In the genomic region with DNA sequence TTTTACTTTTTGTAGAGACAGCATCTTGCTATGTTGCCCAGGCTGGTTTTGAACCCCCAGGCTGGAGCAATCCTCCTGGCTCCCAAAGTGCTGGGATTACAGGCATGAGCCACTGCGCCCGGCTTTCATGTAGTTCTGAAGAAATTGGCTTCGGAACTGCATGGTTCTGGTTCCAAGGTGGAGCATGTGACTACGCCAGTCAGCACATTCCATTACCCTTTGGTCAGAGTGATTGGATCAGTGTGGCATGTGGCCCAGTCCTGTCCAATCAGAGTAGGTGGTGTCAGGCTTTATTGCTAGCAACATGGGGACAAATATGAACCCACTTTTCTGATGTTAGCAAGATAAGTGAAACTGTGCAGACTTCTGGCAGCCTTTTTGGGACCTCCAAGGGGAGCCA, we compare ENCODE assay signal across 10 cellular contexts. TPM values are rescaled to one million over a fixed set of nuclear protein-coding genes. Genes with fewer than 3 reads are reported as not detected.
DNase-seq lines count a peak whose midpoint lies in the region; ATAC-seq and TF ChIP-seq lines count a peak whose summit lies in the region.
"Had no signal": no experiment of that assay in that cellular context is flagged by ENCODE, and none has a peak within 500 bp of the region (broad histone marks: within the 10 kb centered on the region; RNA-seq: fewer than 3 reads in every experiment).

No MANE protein-coding gene starts in this region.

- H3K36me3 Mint-ChIP-seq in mesothelial cell of epicardium, result peaks cover 2% of the 10 kb centered on the region

- H3K4me3 ChIP-seq in esophagus muscularis mucosa, result no peak overlapping the region
- H3K4me3 ChIP-seq in lung, result no peak overlapping the region
- no peak overlapping the region for H3K4me3 ChIP-seq in uterus

- no peak overlapping the region for H3K27ac Mint-ChIP-seq in mesothelial cell of epicardium

- TF ChIP-seq CTCF in esophagus muscularis mucosa (IDR thresholded peaks at IDR 0.05) (no peak), lung (IDR thresholded peaks at IDR 0.05; ENCODE audit: control extremely low read depth, extremely low read depth) (no peak), uterus (IDR thresholded peaks at IDR 0.05) (no peak), mesothelial cell of epicardium (IDR thresholded peaks at IDR 0.05; ENCODE audit: unreplicated experiment) (no peak)

- no peak for TF ChIP-seq EP300 in esophagus muscularis mucosa (IDR thresholded peaks at IDR 0.05)

- H3K9me3 Mint-ChIP-seq in mesothelial cell of epicardium, result no peaks in the 10 kb centered on the region

- H3K4me1 ChIP-seq in esophagus muscularis mucosa (peaks cover 45 to 72% (median 55%) of the 10 kb centered on the region in 4 donors), lung (ENCODE audit: control insufficient read depth in 2 of 2, insufficient read depth in 2 of 2, low read length in 2 of 2) (peaks cover 9 to 17% of the 10 kb centered on the region in 2 donors), uterus (peaks cover 21 to 24% of the 10 kb centered on the region in 2 donors)

- H3K4me1 Mint-ChIP-seq in mesothelial cell of epicardium, result peaks cover 23% of the 10 kb centered on the region

- H3K36me3 ChIP-seq in esophagus muscularis mucosa (no peaks in the 10 kb centered on the region), lung (ENCODE audit: control insufficient read depth in 2 of 2, insufficient read depth in 2 of 2, low read length in 2 of 2) (no peaks in the 10 kb centered on the region), uterus (no peaks in the 10 kb centered on the region)

- WGBS in esophagus muscularis mucosa, result 30% methylated on average over 4 of the region's 4 CpGs
- WGBS in lung, 2 donors, result 69 to 72% methylated on average over 4 of the region's 4 CpGs

- no peak overlapping the region for H3K4me3 Mint-ChIP-seq in mesothelial cell of epicardium

- H3K27ac ChIP-seq in esophagus muscularis mucosa (replicated peaks in 1 of 4), result peak overlapping the region; percentile 77 to 90 (median 89)
- peak overlapping the region in 1 of 2 donors; percentile 54 for H3K27ac ChIP-seq in lung (ENCODE audit: low read depth in 1 of 2, low read length in 1 of 2)
- peak overlapping the region; percentile 93 to 96 for H3K27ac ChIP-seq in uterus

- TF ChIP-seq POLR2A in esophagus muscularis mucosa (IDR thresholded peaks at IDR 0.05; ENCODE audit: low read depth) (no peak), uterus (IDR thresholded peaks at IDR 0.05) (no peak)

- H3K9me3 ChIP-seq in esophagus muscularis mucosa (no peaks in the 10 kb centered on the region), lung (ENCODE audit: control insufficient read depth in 2 of 2, insufficient read depth in 1 of 2, low read length in 1 of 2) (no peaks in the 10 kb centered on the region), uterus (no peaks in the 10 kb centered on the region)

- DNase-seq in RKO (ENCODE audit: low spot score), result peak; percentile 57
- DNase-seq in esophagus muscularis mucosa (ENCODE audit: extremely low spot score), result peak; percentile 97
- DNase-seq in lung (ENCODE audit: low spot score), result peak; percentile 68
- peak; percentile 89 to 93 for DNase-seq in uterus
- DNase-seq in mesothelial cell of epicardium (ENCODE audit: low spot score in 2 of 2, unreplicated experiment in 2 of 2), result no peak
- DNase-seq in GOT3 (lab: John Stamatoyannopoulos, UW), result no peak
- no peak for DNase-seq in NCI-H2081 (lab: John Stamatoyannopoulos, UW)
- DNase-seq in OCI-M2 (lab: John Stamatoyannopoulos, UW; ENCODE audit: unreplicated experiment), result no peak
- DNase-seq: NCI-H82; stimulated activated CD4-positive, alpha-beta T cell treated with anti-CD3 and anti-CD28 coated beads, Interleukin-15, amount 100 ng/mL, for 24 hours had no signal

- no peak for ATAC-seq in lung (ENCODE audit: insufficient read depth, low FRiP score)

- intact Hi-C loops in esophagus muscularis mucosa (cut with DNase I) (no loop called here), uterus (cut with DNase I; ENCODE audit: low total_unique reads) (loop anchor here (10.0 kb wide), 1 partner anchor 337 kb away; no protein-coding TSS in a partner anchor)

- H3K27me3 ChIP-seq in esophagus muscularis mucosa (no peaks in the 10 kb centered on the region), lung (ENCODE audit: control insufficient read depth, insufficient read depth) (no peaks in the 10 kb centered on the region), uterus (no peaks in the 10 kb centered on the region)

- H3K27me3 Mint-ChIP-seq in mesothelial cell of epicardium (ENCODE audit: low read depth), result peaks cover 7% of the 10 kb centered on the region

RNA-seq across cellular contexts. Expression of a gene that starts 16.3 kb away (rescaled TPM):
- total RNA-seq in esophagus muscularis mucosa, result 100 to 1,000 TPM in 1 of 4 donors, 10 to 100 TPM in 3; 41.1 to 124 (median 62.5) TPM
- 10 to 100 TPM; 38.6 to 51.4 TPM for total RNA-seq in lung
- 10 to 100 TPM; 49.7 to 63.3 TPM for polyA plus RNA-seq in lung
- 10 to 100 TPM; 13.2 to 83.0 (median 45.3) TPM for total RNA-seq in uterus
- 12.6 to 13.8 TPM (median 12.7 TPM) in 3 replicates for total RNA-seq in mesothelial cell of epicardium

RNA-seq across cellular contexts. Expression of a gene that starts 43.3 kb away (rescaled TPM):
- total RNA-seq in esophagus muscularis mucosa, result 1 to 10 TPM in 3 of 4 donors, under 1 TPM in 1; 0.84 to 3.5 (median 2.0) TPM
- total RNA-seq in lung, result 10 to 100 TPM in 1 of 2 donors, not detected in 1; 12.1 TPM
- polyA plus RNA-seq in lung, result 10 to 100 TPM in 1 of 2 donors, 1 to 10 TPM in 1; 9.0 to 13.6 TPM
- total RNA-seq in uterus, result 1 to 10 TPM in 2 of 4 donors, under 1 TPM in 1, not detected in 1; 0.48 to 5.9 (median 4.8) TPM
- total RNA-seq in mesothelial cell of epicardium, result 0.43 TPM in 1 of 3 replicates, not detected in the others

Comparison
In these comparisons a context has a peak if more than half of its experiments do, and no peak if none do; other contexts are left out.
1. DNase-seq: peak in RKO (single experiment), esophagus muscularis mucosa (single experiment), lung (single experiment) and uterus (2 of 2); none in mesothelial cell of epicardium (0 of 2), GOT3 (single experiment), NCI-H2081 (0 of 2) and OCI-M2 (single experiment).